ENCODE assay signal across 11 cellular contexts in genomic region chr22:50308986-50309600, GRCh38. TPM values are rescaled to one million over a fixed set of nuclear protein-coding genes. Genes with fewer than 3 reads are reported as not detected.
DNase-seq lines count a peak whose midpoint lies in the region; ATAC-seq, FAIRE-seq and TF ChIP-seq lines count a peak whose summit lies in the region.
"Had no signal": no experiment of that assay in that cellular context is flagged by ENCODE, and none has a peak within 500 bp of the region (broad histone marks: within the 10 kb centered on the region; RNA-seq: fewer than 3 reads in every experiment).

No MANE protein-coding gene starts in this region.

- H3K27ac Mint-ChIP-seq in CD8-positive, alpha-beta memory T cell, result peak overlapping the region in 1 of 8 donors; percentile 12
- H3K27ac Mint-ChIP-seq in glutamatergic neuron (ENCODE audit: unreplicated experiment), result peak overlapping the region; percentile 69

- POLR2A ChIA-PET in CD8-positive, alpha-beta memory T cell (lab: Charles Lee), result no interaction called here
- POLR2A ChIA-PET in RWPE1 (lab: Yijun Ruan, JAX; ENCODE audit: low non-redundant PET), result no interaction called here

- peaks cover 9 to 11% of the 10 kb centered on the region in 2 donors for H3K27me3 Mint-ChIP-seq in CD8-positive, alpha-beta memory T cell
- H3K27me3 Mint-ChIP-seq in glutamatergic neuron (ENCODE audit: unreplicated experiment), result peaks cover 8% of the 10 kb centered on the region

- no peak for TF ChIP-seq POLR2A in GM12892 (IDR thresholded peaks at IDR 0.05; ENCODE audit: low read depth, low read length)

- no peak for FAIRE-seq in GM12892 (lab: Jason Lieb, UNC)
- FAIRE-seq: endometrium had no signal

- CTCF ChIA-PET in CD8-positive, alpha-beta memory T cell (lab: Charles Lee), result interaction anchor here (0.9 kb wide), 1 partner anchor 33 kb away, joined by 3 read pairs; no protein-coding TSS in a partner anchor
- CTCF ChIA-PET in RWPE1 (lab: Yijun Ruan, JAX), result no interaction called here

- H3K27me3 ChIP-seq in CD8-positive, alpha-beta memory T cell (ENCODE audit: insufficient read depth, low read length, poor library complexity, severe bottlenecking), result peaks cover 4% of the 10 kb centered on the region

- no peaks in the 10 kb centered on the region for H3K36me3 Mint-ChIP-seq in CD8-positive, alpha-beta memory T cell
- H3K36me3 Mint-ChIP-seq in glutamatergic neuron (ENCODE audit: unreplicated experiment), result no peaks in the 10 kb centered on the region

- no peaks in the 10 kb centered on the region for H3K36me3 ChIP-seq in CD8-positive, alpha-beta memory T cell (ENCODE audit: insufficient read depth, low read length)

- peaks cover under 1 to 16% (median 4%) of the 10 kb centered on the region in 3 donors for H3K4me1 Mint-ChIP-seq in CD8-positive, alpha-beta memory T cell
- H3K4me1 Mint-ChIP-seq in glutamatergic neuron (ENCODE audit: low read depth, unreplicated experiment), result peaks cover 10% of the 10 kb centered on the region

- no peaks in the 10 kb centered on the region for H3K9me3 ChIP-seq in CD8-positive, alpha-beta memory T cell (ENCODE audit: low read length)

- H3K4me3 ChIP-seq in CD8-positive, alpha-beta memory T cell (ENCODE audit: low read length), result no peak overlapping the region

- H3K4me1 ChIP-seq in CD8-positive, alpha-beta memory T cell (ENCODE audit: insufficient read depth, low read length), result peaks cover 6% of the 10 kb centered on the region

- peak overlapping the region in 5 of 7 donors; percentile 36 to 73 (median 63) for H3K4me3 Mint-ChIP-seq in CD8-positive, alpha-beta memory T cell
- H3K4me3 Mint-ChIP-seq in glutamatergic neuron (ENCODE audit: unreplicated experiment), result peak overlapping the region; percentile 32

- TF ChIP-seq CTCF in RWPE1 (conservative IDR thresholded peaks at IDR 0.05; ENCODE audit: low read depth) (no peak), glutamatergic neuron (IDR thresholded peaks at IDR 0.05; ENCODE audit: partially characterized antibody, unreplicated experiment) (no peak)

- intact Hi-C loops in sciatic nerve (cut with DNase I), result no loop called here

- H3K9me3 Mint-ChIP-seq in CD8-positive, alpha-beta memory T cell, result no peaks in the 10 kb centered on the region
- H3K9me3 Mint-ChIP-seq in glutamatergic neuron (ENCODE audit: unreplicated experiment), result peaks cover 3% of the 10 kb centered on the region

- DNase-seq in CD8-positive, alpha-beta memory T cell, result no peak
- DNase-seq in RWPE1 (ENCODE audit: low spot score) (no peak), glutamatergic neuron (peak; percentile 23), sciatic nerve (ENCODE audit: low spot score) (no peak), GM12892 (ENCODE audit: insufficient read length) (no peak), Ammon's horn (ENCODE audit: low spot score) (no peak), NCI-H748 treated with DMSO at 0.1 percent for 48 hours (lab: John Stamatoyannopoulos, UW) (no peak)
- DNase-seq: NCI-H1105 treated with DMSO at 0.1 percent for 48 hours; stimulated activated naive CD4-positive, alpha-beta T cell had no signal

- ATAC-seq in sciatic nerve (peak; percentile 3), GM18873 (IDR thresholded peaks at IDR 0.05; ENCODE audit: low FRiP score, unreplicated experiment) (no peak)

- no peak overlapping the region for H3K27ac ChIP-seq in CD8-positive, alpha-beta memory T cell (ENCODE audit: low read depth, low read length)
- peak overlapping the region; percentile 100 for H3K27ac ChIP-seq in RWPE1

RNA-seq across cellular contexts. Expression of gene PLXNB2, which starts 1.6 kb away (rescaled TPM):
- total RNA-seq in CD8-positive, alpha-beta memory T cell, result 10 to 100 TPM; 13.4 to 14.4 TPM
- 0.17 TPM for polyA plus RNA-seq in CD8-positive, alpha-beta memory T cell
- total RNA-seq in glutamatergic neuron (ENCODE audit: unreplicated experiment) (95.2 TPM), sciatic nerve (160 TPM)
- 32.5 TPM for polyA plus RNA-seq in GM12892 (2012; ENCODE audit: missing spikeins)

RNA-seq across cellular contexts. Expression of gene DENND6B, which starts 17.7 kb away (rescaled TPM):
- total RNA-seq in CD8-positive, alpha-beta memory T cell, result 1 to 10 TPM; 3.9 to 4.3 TPM
- polyA plus RNA-seq in CD8-positive, alpha-beta memory T cell, result 0.67 TPM
- total RNA-seq in glutamatergic neuron (ENCODE audit: unreplicated experiment) (32.1 TPM), sciatic nerve (14.0 TPM)
- 6.6 TPM for polyA plus RNA-seq in GM12892 (2012; ENCODE audit: missing spikeins)

RNA-seq across cellular contexts. Expression of gene PPP6R2, which starts 34.0 kb away (rescaled TPM):
- total RNA-seq in CD8-positive, alpha-beta memory T cell, result 10 to 100 TPM; 49.7 to 55.9 TPM
- polyA plus RNA-seq in CD8-positive, alpha-beta memory T cell, result 34.2 TPM
- 122 TPM for total RNA-seq in glutamatergic neuron (ENCODE audit: unreplicated experiment)
- 42.1 TPM for total RNA-seq in sciatic nerve
- 19.7 TPM for polyA plus RNA-seq in GM12892 (2012; ENCODE audit: missing spikeins)

RNA-seq across cellular contexts. Expression of gene MAPK11, which starts 38.9 kb away (rescaled TPM):
- total RNA-seq in CD8-positive, alpha-beta memory T cell, result 10 to 100 TPM; 12.8 to 13.2 TPM
- 0.28 TPM for polyA plus RNA-seq in CD8-positive, alpha-beta memory T cell
- 131 TPM for total RNA-seq in glutamatergic neuron (ENCODE audit: unreplicated experiment)
- total RNA-seq in sciatic nerve, result 20.4 TPM
- polyA plus RNA-seq in GM12892 (2012; ENCODE audit: missing spikeins), result 7.9 TPM

RNA-seq across cellular contexts. Expression of gene MAPK12, which starts 47.6 kb away (rescaled TPM):
- total RNA-seq in CD8-positive, alpha-beta memory T cell, result 1 to 10 TPM; 9.3 to 9.7 TPM
- polyA plus RNA-seq in CD8-positive, alpha-beta memory T cell, result 0.03 TPM
- total RNA-seq in glutamatergic neuron (ENCODE audit: unreplicated experiment), result 88.5 TPM
- 17.8 TPM for total RNA-seq in sciatic nerve
- polyA plus RNA-seq in GM12892 (2012; ENCODE audit: missing spikeins), result 21.2 TPM
